11 cellular contexts compared by ENCODE assay signal in the genomic region with DNA sequence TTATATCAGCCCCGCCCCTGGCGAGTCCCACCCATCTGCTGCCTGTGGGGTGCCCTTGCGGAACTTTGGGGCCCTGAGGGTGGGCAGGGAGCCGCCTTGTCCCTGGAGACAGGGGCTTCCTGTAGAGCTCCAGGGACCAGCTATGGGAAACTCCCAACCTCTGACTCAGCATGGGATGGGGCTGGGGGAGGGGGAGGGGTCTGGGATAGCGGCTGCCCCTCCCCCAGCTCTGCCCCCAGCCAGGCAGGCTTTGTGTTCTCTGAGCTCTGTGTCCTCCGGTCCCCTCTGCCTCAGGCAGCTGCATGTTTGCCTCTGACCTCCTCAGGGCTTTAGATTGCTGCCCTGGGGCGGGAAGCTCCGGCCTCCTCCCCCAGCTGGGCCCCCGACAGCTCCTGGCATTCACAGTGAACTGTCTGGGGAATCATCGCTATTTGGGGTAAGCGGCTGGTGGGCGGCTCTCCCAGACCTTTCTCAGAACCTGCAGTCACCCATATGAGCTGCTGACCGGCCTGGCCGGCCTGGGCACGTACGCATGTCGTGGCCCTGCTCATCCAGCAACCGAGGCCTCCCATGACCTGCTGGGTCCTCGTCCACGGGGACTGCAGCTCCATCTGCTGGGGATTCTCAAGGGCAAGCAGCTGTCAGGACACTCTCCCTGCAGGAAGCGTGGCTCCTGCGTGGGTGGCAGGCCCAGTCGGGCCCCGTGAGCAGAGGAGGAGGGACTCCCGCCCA. TPM values are rescaled to one million over a fixed set of nuclear protein-coding genes. Genes with fewer than 3 reads are reported as not detected.
DNase-seq lines count a peak whose midpoint lies in the region; ATAC-seq and TF ChIP-seq lines count a peak whose summit lies in the region.
"Had no signal": no experiment of that assay in that cellular context is flagged by ENCODE, and none has a peak within 500 bp of the region (broad histone marks: within the 10 kb centered on the region; RNA-seq: fewer than 3 reads in every experiment).

No MANE protein-coding gene starts in this region.

- no peaks in the 10 kb centered on the region for H3K36me3 ChIP-seq in esophagus muscularis mucosa
- peaks cover 4% of the 10 kb centered on the region for H3K36me3 ChIP-seq in mucosa of descending colon (ENCODE audit: low read depth)
- no peaks in the 10 kb centered on the region for H3K36me3 ChIP-seq in uterus

- peak; percentile 8 for ATAC-seq in mucosa of descending colon
- ATAC-seq in HG03025 (IDR thresholded peaks at IDR 0.05; ENCODE audit: low FRiP score, unreplicated experiment) = no peak
- ATAC-seq in HG02571 (IDR thresholded peaks at IDR 0.05; ENCODE audit: unreplicated experiment) = no peak
- ATAC-seq in GM18498 (IDR thresholded peaks at IDR 0.05; ENCODE audit: unreplicated experiment) = no peak
- ATAC-seq: stimulated activated effector memory CD8-positive, alpha-beta T cell treated with anti-CD3 and anti-CD28 coated beads, Interleukin-12 subunit alpha, Interleukin-12 subunit beta, amount 100 ng/mL, for 72 hours had no signal

- DNase-seq in AG09319 (ENCODE audit: extremely low read depth, low read depth) = no peak
- peak; percentile 28 for DNase-seq in NCI-H2227 treated with DMSO at 0.1 percent for 48 hours (lab: John Stamatoyannopoulos, UW)
- DNase-seq in esophagus muscularis mucosa (ENCODE audit: extremely low spot score) = no peak
- DNase-seq in mucosa of descending colon = peak in 2 of 3 donors; percentile 31 to 45
- DNase-seq in uterus = no peak
- DNase-seq: activated CD4-positive, alpha-beta T cell treated with anti-CD3 and anti-CD28 coated beads, Interleukin-2, amount 50 U/mL, for 1 hour had no signal

- TF ChIP-seq EP300 in esophagus muscularis mucosa (IDR thresholded peaks at IDR 0.05) = no peak

- TF ChIP-seq POLR2A in esophagus muscularis mucosa (IDR thresholded peaks at IDR 0.05; ENCODE audit: low read depth) (no peak), uterus (IDR thresholded peaks at IDR 0.05) (no peak)

- peak; percentile 48 for TF ChIP-seq CTCF in AG09319 (IDR thresholded peaks at IDR 0.05; ENCODE audit: low read depth, low read length)
- TF ChIP-seq CTCF in esophagus muscularis mucosa (IDR thresholded peaks at IDR 0.05) = peak in 2 of 3 experiments; percentile 21 to 33
- TF ChIP-seq CTCF in mucosa of descending colon (IDR thresholded peaks at IDR 0.05) = no peak
- TF ChIP-seq CTCF in uterus (IDR thresholded peaks at IDR 0.05) = peak in 1 of 4 experiments; percentile 22

- H3K4me3 ChIP-seq in esophagus muscularis mucosa (no peak overlapping the region), mucosa of descending colon (no peak overlapping the region), uterus (no peak overlapping the region)

- 25% methylated on average over 8 of the region's 25 CpGs for WGBS in esophagus muscularis mucosa

- H3K27ac ChIP-seq in esophagus muscularis mucosa (replicated peaks in 1 of 4) (peak overlapping the region in 1 of 4 donors; percentile 4), uterus (no peak overlapping the region)
- H3K27ac ChIP-seq: HL-60 had no signal

- H3K9me3 ChIP-seq in esophagus muscularis mucosa (no peaks in the 10 kb centered on the region), mucosa of descending colon (no peaks in the 10 kb centered on the region), uterus (no peaks in the 10 kb centered on the region)

- intact Hi-C loops in esophagus muscularis mucosa (cut with DNase I) = no loop called here
- intact Hi-C loops in mucosa of descending colon (cut with DNase I, micrococcal nuclease) = no loop called here
- intact Hi-C loops in uterus (cut with DNase I; ENCODE audit: low total_unique reads) = no loop called here

- peaks cover 0 to 80% (median 0%) of the 10 kb centered on the region in 4 donors for H3K27me3 ChIP-seq in esophagus muscularis mucosa
- H3K27me3 ChIP-seq in uterus = no peaks in the 10 kb centered on the region

- H3K4me1 ChIP-seq in esophagus muscularis mucosa (peaks cover 6 to 13% (median 7%) of the 10 kb centered on the region in 4 donors), mucosa of descending colon (ENCODE audit: low read depth) (no peaks in the 10 kb centered on the region), uterus (no peaks in the 10 kb centered on the region)

RNA-seq across cellular contexts. Expression of a gene that starts 17.1 kb away (rescaled TPM):
- total RNA-seq in esophagus muscularis mucosa = under 1 TPM; 0.42 to 0.98 (median 0.69) TPM
- 100 to 1,000 TPM in 1 of 3 donors, 10 to 100 TPM in 2; 51.2 to 101 (median 90.2) TPM for total RNA-seq in mucosa of descending colon
- total RNA-seq in uterus = 1 to 10 TPM in 2 of 4 donors, under 1 TPM in 1, not detected in 1; 0.29 to 2.3 (median 1.2) TPM

Comparison
In these comparisons a context has a peak if more than half of its experiments do, and no peak if none do; other contexts are left out.
1. DNase-seq: peak in NCI-H2227 treated with DMSO at 0.1 percent for 48 hours (single experiment) and mucosa of descending colon (2 of 3); none in AG09319 (single experiment), esophagus muscularis mucosa (single experiment) and uterus (0 of 2).
2. RNA of a gene that starts 17.1 kb away (total RNA-seq): 51.2 to 101 TPM in mucosa of descending colon; 0.29 to 2.3 TPM in uterus and 0.42 to 0.98 TPM in esophagus muscularis mucosa; every median in the first group is over 10 times any median in the second.